25 cellular contexts compared by ENCODE assay signal in the genomic region with DNA sequence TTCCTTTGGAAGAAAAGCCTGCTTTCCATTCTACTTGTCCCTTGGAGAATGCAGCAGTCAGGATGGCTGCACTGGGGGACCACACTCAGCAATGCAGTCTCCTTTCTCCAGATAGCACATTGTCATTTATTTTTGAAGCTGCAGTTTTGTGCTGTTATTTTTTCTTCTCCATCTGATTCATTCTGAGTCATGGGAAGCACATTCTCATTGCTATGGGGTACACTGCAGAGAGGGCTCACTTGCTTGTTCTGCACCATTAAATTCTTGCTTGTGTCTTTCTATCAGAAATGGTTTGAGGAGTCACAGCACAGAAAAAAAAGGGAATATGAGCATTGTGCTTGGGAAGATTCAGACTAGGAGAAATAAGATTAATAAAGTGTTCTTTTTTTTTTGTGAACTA. TPM values are rescaled to one million over a fixed set of nuclear protein-coding genes. Genes with fewer than 3 reads are reported as not detected.
DNase-seq lines count a peak whose midpoint lies in the region; ATAC-seq and TF ChIP-seq lines count a peak whose summit lies in the region.
"Had no signal": no experiment of that assay in that cellular context is flagged by ENCODE, and none has a peak within 500 bp of the region (broad histone marks: within the 10 kb centered on the region; RNA-seq: fewer than 3 reads in every experiment).

No MANE protein-coding gene starts in this region.

- no peak overlapping the region for H2BK12ac ChIP-seq in neuronal stem cell (ENCODE audit: low read length)

- CTCF ChIA-PET in mammary epithelial cell (lab: Charles Lee; ENCODE audit: low non-redundant PET): no interaction called here
- CTCF ChIA-PET in MCF 10A (lab: Yijun Ruan, JAX): no interaction called here

- H3K4me1 ChIP-seq in mammary epithelial cell (ENCODE audit: insufficient read depth, low read length) (no peaks in the 10 kb centered on the region), neuronal stem cell (ENCODE audit: control insufficient read depth in 2 of 2, insufficient read depth in 1 of 2, low read depth in 1 of 2, low read length in 2 of 2) (peaks cover 0 to 6% of the 10 kb centered on the region in 2 donors), endodermal cell (ENCODE audit: control insufficient read depth, insufficient read depth, low read length) (no peaks in the 10 kb centered on the region)
- H3K4me1 ChIP-seq: adrenal gland, prostate gland, thyroid gland had no signal

- H3K4me2 ChIP-seq in mammary epithelial cell (ENCODE audit: insufficient read depth, low read depth, low read length): no peak overlapping the region
- no peak overlapping the region for H3K4me2 ChIP-seq in neuronal stem cell (ENCODE audit: insufficient read depth, low read length, poor library complexity, severe bottlenecking)

- no peaks in the 10 kb centered on the region for H4K20me1 ChIP-seq in mammary epithelial cell (ENCODE audit: insufficient read depth, low read length)

- no peaks in the 10 kb centered on the region for H3K79me2 ChIP-seq in mammary epithelial cell (ENCODE audit: insufficient read depth, low read length)

- H3K9ac ChIP-seq in mammary epithelial cell (ENCODE audit: insufficient read depth, low read length) (no peak overlapping the region), neuronal stem cell (ENCODE audit: low read depth, low read length, poor library complexity) (no peak overlapping the region), endodermal cell (ENCODE audit: extremely low read depth, low read length, poor library complexity, severe bottlenecking) (no peak overlapping the region)

- intact Hi-C loops in mammary epithelial cell (cut with micrococcal nuclease) (no loop called here), MCF 10A (cut with micrococcal nuclease) (no loop called here)

- H3K36me3 Mint-ChIP-seq in MCF 10A (ENCODE audit: insufficient read depth, unreplicated experiment) (no peaks in the 10 kb centered on the region), endodermal cell (ENCODE audit: low read depth) (no peaks in the 10 kb centered on the region)
- H3K36me3 Mint-ChIP-seq: stimulated activated naive B cell treated with anti-CD40 and anti-IgM and Interleukin-4, amounts not matched to agents 10 μg/mL and 1 μg/mL and 100 μg/mL, for 72 hours had no signal

- H3K27me3 Mint-ChIP-seq in MCF 10A (ENCODE audit: insufficient read depth, unreplicated experiment) (peaks cover 66% of the 10 kb centered on the region), endodermal cell (ENCODE audit: insufficient read depth) (peaks cover 12% of the 10 kb centered on the region)

- H3K14ac ChIP-seq in neuronal stem cell (ENCODE audit: low read length): no peak overlapping the region

- in situ Hi-C loops in mammary epithelial cell (cut with MboI; ENCODE audit: low sequenced_read_pairs in 2 of 2): no loop called here
- in situ Hi-C loops in astrocyte of the spinal cord (cut with HindIII; ENCODE audit: low sequenced_read_pairs): no loop called here

- POLR2A ChIA-PET in MCF 10A (lab: Yijun Ruan, JAX): no interaction called here

- no peak overlapping the region for H3K18ac ChIP-seq in neuronal stem cell (ENCODE audit: low read length)

- H2AK5ac ChIP-seq in neuronal stem cell (ENCODE audit: low read depth, low read length): no peak overlapping the region

- no peaks in the 10 kb centered on the region for H3K9me3 ChIP-seq in mammary epithelial cell (replicated peaks; ENCODE audit: insufficient read depth, low read length)
- peaks cover 0 to 2% of the 10 kb centered on the region in 2 donors for H3K9me3 ChIP-seq in neuronal stem cell (replicated peaks in 1 of 2; ENCODE audit: control insufficient read depth in 2 of 2, insufficient read depth in 1 of 2, low read depth in 1 of 2, low read length in 2 of 2)
- no peaks in the 10 kb centered on the region for H3K9me3 ChIP-seq in endodermal cell (ENCODE audit: control insufficient read depth, low read length)
- H3K9me3 ChIP-seq: adrenal gland, MG63, prostate gland, thyroid gland had no signal

- H3K4me1 Mint-ChIP-seq in MCF 10A (ENCODE audit: insufficient read depth, unreplicated experiment) (no peaks in the 10 kb centered on the region), endodermal cell (no peaks in the 10 kb centered on the region)
- H3K4me1 Mint-ChIP-seq: activated CD4-positive, alpha-beta memory T cell treated with anti-CD3 and anti-CD28 coated beads, Interleukin-2, amount 10 ng/mL, durations not matched to agents 7 days and 5 days; stimulated activated naive B cell treated with anti-CD40 and anti-IgM and Interleukin-4, amounts not matched to agents 10 μg/mL and 1 μg/mL and 100 μg/mL, for 72 hours had no signal

- H3K27me3 ChIP-seq in mammary epithelial cell (ENCODE audit: insufficient read depth, low read length) (peaks cover 3% of the 10 kb centered on the region), kidney epithelial cell (ENCODE audit: control insufficient read depth, insufficient read depth, low read length) (peaks cover 2% of the 10 kb centered on the region), neuronal stem cell (ENCODE audit: control insufficient read depth in 3 of 3, insufficient read depth in 3 of 3, low read depth in 1 of 3, low read length in 3 of 3) (peaks cover 0 to under 1% (median 0%) of the 10 kb centered on the region in 3 experiments), endodermal cell (ENCODE audit: control insufficient read depth, insufficient read depth, low read length, poor library complexity, severe bottlenecking) (peaks cover 4% of the 10 kb centered on the region)
- H3K27me3 ChIP-seq: adrenal gland, thyroid gland had no signal

- H3K4me3 Mint-ChIP-seq in MCF 10A (ENCODE audit: unreplicated experiment) (no peak overlapping the region), endodermal cell (no peak overlapping the region)
- H3K4me3 Mint-ChIP-seq: activated CD4-positive, alpha-beta memory T cell treated with anti-CD3 and anti-CD28 coated beads, Interleukin-2, amount 10 ng/mL, durations not matched to agents 7 days and 5 days; stimulated activated naive B cell treated with anti-CD40 and anti-IgM and Interleukin-4, amounts not matched to agents 10 μg/mL and 1 μg/mL and 100 μg/mL, for 72 hours had no signal

- H3K9me3 Mint-ChIP-seq in MCF 10A (ENCODE audit: unreplicated experiment) (no peaks in the 10 kb centered on the region), endodermal cell (no peaks in the 10 kb centered on the region)
- H3K9me3 Mint-ChIP-seq: activated CD4-positive, alpha-beta memory T cell treated with anti-CD3 and anti-CD28 coated beads, Interleukin-2, amount 10 ng/mL, durations not matched to agents 7 days and 5 days; stimulated activated naive B cell treated with anti-CD40 and anti-IgM and Interleukin-4, amounts not matched to agents 10 μg/mL and 1 μg/mL and 100 μg/mL, for 72 hours had no signal

- DNase-seq in mammary epithelial cell (peak; percentile 6), MCF 10A (ENCODE audit: unreplicated experiment) (no peak), astrocyte of the spinal cord (ENCODE audit: low read depth, low spot score) (peak; percentile 13), kidney epithelial cell (ENCODE audit: low read depth) (peak; percentile 72), neuronal stem cell (ENCODE audit: low spot score) (no peak), T-helper 1 cell (no peak), endodermal cell (no peak)
- DNase-seq: 8988T; activated CD4-positive, alpha-beta memory T cell treated with anti-CD3 and anti-CD28 coated beads, Interleukin-2, amount 10 ng/mL, durations not matched to agents 7 days and 5 days; activated CD4-positive, CD25-positive, alpha-beta regulatory T cell; activated gamma-delta T cell treated with Interleukin-2 at 50 U/mL for 16 hours; activated T-cell treated with anti-CD3 and anti-CD28 coated beads for 4 hours; adrenal gland; Calu3; MG63; NCI-H748 treated with DMSO at 0.1 percent for 48 hours; stimulated activated CD4-positive, alpha-beta T cell treated with anti-CD3 and anti-CD28 coated beads, Interleukin-2, amount 100 ng/mL, for 24 hours; stimulated activated naive B cell treated with anti-CD40 and anti-IgM and Interleukin-4, amounts not matched to agents 10 μg/mL and 1 μg/mL and 100 μg/mL, for 72 hours; thyroid gland had no signal

- no peak overlapping the region for H4K91ac ChIP-seq in neuronal stem cell (ENCODE audit: low read depth, low read length, poor library complexity)

- H2BK120ac ChIP-seq in neuronal stem cell (ENCODE audit: low read depth, low read length): no peak overlapping the region

- TF ChIP-seq CTCF in mammary epithelial cell (conservative IDR thresholded peaks at IDR 0.05 in 1 of 2, IDR thresholded peaks at IDR 0.05 in 1 of 2; ENCODE audit: extremely low read depth in 1 of 2, insufficient read depth in 1 of 2, low read depth in 1 of 2, low read length in 2 of 2): no peak
- TF ChIP-seq CTCF in MCF 10A (IDR thresholded peaks at IDR 0.05; ENCODE audit: unreplicated experiment): no peak
- TF ChIP-seq CTCF in astrocyte of the spinal cord (IDR thresholded peaks at IDR 0.05; ENCODE audit: low read depth, low read length): no peak
- TF ChIP-seq CTCF in kidney epithelial cell (IDR thresholded peaks at IDR 0.05; ENCODE audit: insufficient read depth, low read length, poor library complexity, severe bottlenecking): no peak
- no peak for TF ChIP-seq CTCF in endodermal cell (conservative IDR thresholded peaks at IDR 0.05)

- no peak overlapping the region for H3K27ac Mint-ChIP-seq in MCF 10A (ENCODE audit: low read depth, unreplicated experiment)
- H3K27ac Mint-ChIP-seq in endodermal cell: no peak overlapping the region
- H3K27ac Mint-ChIP-seq: activated CD4-positive, alpha-beta memory T cell treated with anti-CD3 and anti-CD28 coated beads, Interleukin-2, amount 10 ng/mL, durations not matched to agents 7 days and 5 days; stimulated activated naive B cell treated with anti-CD40 and anti-IgM and Interleukin-4, amounts not matched to agents 10 μg/mL and 1 μg/mL and 100 μg/mL, for 72 hours had no signal

- H3K36me3 ChIP-seq in mammary epithelial cell (ENCODE audit: insufficient read depth, low read length) (no peaks in the 10 kb centered on the region), kidney epithelial cell (ENCODE audit: control insufficient read depth, insufficient read depth, low read length) (no peaks in the 10 kb centered on the region), neuronal stem cell (replicated peaks in 1 of 2; ENCODE audit: control insufficient read depth in 2 of 2, insufficient read depth in 2 of 2, low read length in 2 of 2) (no peaks in the 10 kb centered on the region), endodermal cell (ENCODE audit: control insufficient read depth, insufficient read depth, low read length) (no peaks in the 10 kb centered on the region)
- H3K36me3 ChIP-seq: adrenal gland, cardiac muscle cell, MG63, prostate gland, thyroid gland had no signal

- ATAC-seq in GM21737 (IDR thresholded peaks at IDR 0.05; ENCODE audit: unreplicated experiment): no peak
- ATAC-seq: Right ventricle myocardium inferior; stimulated activated naive B cell treated with anti-CD40 and anti-IgM and Interleukin-4, amounts not matched to agents 10 μg/mL and 1 μg/mL and 100 μg/mL, for 72 hours had no signal

- dilution Hi-C loops in mammary epithelial cell (cut with HindIII; ENCODE audit: low sequenced_read_pairs): no loop called here

- H3K4me3 ChIP-seq in mammary epithelial cell (replicated peaks in 1 of 3; ENCODE audit: insufficient read depth in 1 of 3, low read depth in 2 of 3, low read length in 3 of 3) (no peak overlapping the region), astrocyte of the spinal cord (ENCODE audit: low read depth, low read length) (no peak overlapping the region), kidney epithelial cell (ENCODE audit: low read depth, low read length) (no peak overlapping the region), neuronal stem cell (ENCODE audit: low read length in 2 of 2) (no peak overlapping the region), endodermal cell (ENCODE audit: low read length) (no peak overlapping the region)
- H3K4me3 ChIP-seq: adrenal gland, cardiac muscle cell, MG63, prostate gland, skin epidermis, thyroid gland had no signal

- no peak overlapping the region for H3K23ac ChIP-seq in neuronal stem cell (ENCODE audit: low read depth, low read length, poor library complexity)

- no peak overlapping the region for H2BK15ac ChIP-seq in neuronal stem cell (ENCODE audit: low read length)

- no peaks in the 10 kb centered on the region for H3K79me1 ChIP-seq in neuronal stem cell (ENCODE audit: low read depth, low read length)

- H2AFZ ChIP-seq in mammary epithelial cell (ENCODE audit: low read depth, low read length) (no peak overlapping the region), neuronal stem cell (ENCODE audit: low read length) (no peak overlapping the region)

- BruUV-seq in mammary epithelial cell (replicated peaks; lab: Mats Ljungman, UMichigan) (no TSS peak), MCF 10A (replicated peaks; lab: Mats Ljungman, UMichigan) (no TSS peak)

- no peak overlapping the region for H3K4ac ChIP-seq in neuronal stem cell (ENCODE audit: low read length)

- no peak overlapping the region for H2BK5ac ChIP-seq in neuronal stem cell (ENCODE audit: low read length)

- H3K27ac ChIP-seq in mammary epithelial cell (ENCODE audit: insufficient read depth, low read depth, low read length) (no peak overlapping the region), neuronal stem cell (replicated peaks; ENCODE audit: low read length) (no peak overlapping the region), endodermal cell (ENCODE audit: low read depth, low read length) (no peak overlapping the region)
- H3K27ac ChIP-seq: adrenal gland, cardiac muscle cell, HL-60, prostate gland, skin epidermis, thyroid gland had no signal

- H4K8ac ChIP-seq in neuronal stem cell (ENCODE audit: low read depth, low read length): no peak overlapping the region

RNA-seq across cellular contexts. Expression of a gene that starts 39.8 kb away (rescaled TPM):
- total RNA-seq in mammary epithelial cell (10 to 100 TPM; 11.4 to 13.8 TPM), MCF 10A (2022) (14.3 and 17.4 TPM in 2 replicates), kidney epithelial cell (15.7 and 20.6 TPM in 2 replicates), endodermal cell (10 to 100 TPM; 10.7 to 13.8 TPM)
- polyA plus RNA-seq in mammary epithelial cell: 10.9 TPM
- polyA minus RNA-seq in mammary epithelial cell: 1.1 TPM
- polyA plus RNA-seq in neuronal stem cell (2013, experiment 1 of 2): 14.5 TPM
- 14.4 TPM for polyA plus RNA-seq in neuronal stem cell (2013, experiment 2 of 2)
- 22.5 TPM for polyA plus RNA-seq in endodermal cell (2013, experiment 1 of 2)
- 19.0 TPM for polyA plus RNA-seq in endodermal cell (2013, experiment 2 of 2)

Comparison
In these comparisons a context has a peak if more than half of its experiments do, and no peak if none do; other contexts are left out.
1. DNase-seq: peak in mammary epithelial cell (single experiment), astrocyte of the spinal cord (single experiment) and kidney epithelial cell (single experiment); none in MCF 10A (single experiment), neuronal stem cell (single experiment), T-helper 1 cell (0 of 5) and endodermal cell (single experiment).